ENCODE assay signal across 22 cellular contexts in genomic region chr12:116267948-116268347, GRCh38. TPM values are rescaled to one million over a fixed set of nuclear protein-coding genes. Genes with fewer than 3 reads are reported as not detected.
DNase-seq lines count a peak whose midpoint lies in the region; ATAC-seq, FAIRE-seq and TF ChIP-seq lines count a peak whose summit lies in the region.
"Had no signal": no experiment of that assay in that cellular context is flagged by ENCODE, and none has a peak within 500 bp of the region (broad histone marks: within the 10 kb centered on the region; RNA-seq: fewer than 3 reads in every experiment).

No MANE protein-coding gene starts in this region.

- no peak overlapping the region for H4K8ac ChIP-seq in IMR-90 (ENCODE audit: low read depth in 2 of 2, low read length in 2 of 2)
- no peak overlapping the region for H4K8ac ChIP-seq in trophoblast cell (ENCODE audit: low read depth, low read length)

- WGBS in IMR-90 (ENCODE audit: extremely low coverage in 2 of 2, insufficient read length in 1 of 2), 2 experiments = no CpG with 5 or more reads among the region's 1 CpG
- WGBS in trophoblast cell (ENCODE audit: extremely low coverage, insufficient coverage, insufficient read length) = no CpG with 5 or more reads among the region's 1 CpG
- WGBS in thyroid gland, 2 donors = 39 to 51% methylated on average over 1 of the region's 1 CpG

- no peaks in the 10 kb centered on the region for H3K27me3 ChIP-seq in DND-41 (ENCODE audit: insufficient read depth, low read length, poor library complexity)
- H3K27me3 ChIP-seq in IMR-90 (ENCODE audit: control insufficient read depth, insufficient read depth, low read length) = no peaks in the 10 kb centered on the region
- H3K27me3 ChIP-seq in foreskin keratinocyte = no peaks in the 10 kb centered on the region
- H3K27me3 ChIP-seq in trophoblast cell (ENCODE audit: insufficient read depth, low read length) = no peaks in the 10 kb centered on the region
- no peaks in the 10 kb centered on the region for H3K27me3 ChIP-seq in thyroid gland

- H3K4ac ChIP-seq in IMR-90 (ENCODE audit: low read depth, low read length) (no peak overlapping the region), trophoblast cell (ENCODE audit: low read depth, low read length) (peak overlapping the region; percentile 86)

- TF ChIP-seq POLR2A in IMR-90 (IDR thresholded peaks at IDR 0.05; ENCODE audit: low read depth, low read length) (no peak), thyroid gland (IDR thresholded peaks at IDR 0.05) (no peak)

- BruUV-seq in IMR-90 (replicated peaks; lab: Mats Ljungman, UMichigan) = no TSS peak

- CTCF ChIA-PET in IMR-90 (lab: Yijun Ruan, JAX) = no interaction called here

- H2AK5ac ChIP-seq in IMR-90 (ENCODE audit: low read depth, low read length) (peak overlapping the region; percentile 31; the same call in 1 of the 2 replicates), trophoblast cell (ENCODE audit: low read length) (no peak overlapping the region)

- H3K14ac ChIP-seq in IMR-90 (replicated peaks; ENCODE audit: low read depth, low read length) (no peak overlapping the region), trophoblast cell (ENCODE audit: low read length) (no peak overlapping the region)

- H4K5ac ChIP-seq in IMR-90 (ENCODE audit: low read depth, low read length) = no peak overlapping the region

- POLR2A ChIA-PET in IMR-90 (lab: Charles Lee; ENCODE audit: unreplicated experiment) = no interaction called here

- H3K9me1 ChIP-seq in IMR-90 (ENCODE audit: insufficient read depth, low read length) = peaks cover 18% of the 10 kb centered on the region

- H3K79me2 ChIP-seq in DND-41 (ENCODE audit: insufficient read depth, low read length) = peaks cover 100% of the 10 kb centered on the region
- H3K79me2 ChIP-seq in trophoblast cell (ENCODE audit: control insufficient read depth, insufficient read depth, low read length, poor library complexity) = peaks cover 18% of the 10 kb centered on the region

- in situ Hi-C loops in IMR-90 (cut with MboI; ENCODE audit: low sequenced_read_pairs) = no loop called here

- H3K4me2 ChIP-seq in DND-41 (ENCODE audit: insufficient read depth, low read length) (0 out of 2 replicates have a peak overlapping the region, but pooled peaks have one; percentile 3), IMR-90 (ENCODE audit: low read depth, low read length) (peak overlapping the region; percentile 36; the same call in 1 of the 2 replicates), trophoblast cell (ENCODE audit: low read length) (no peak overlapping the region)

- H4K91ac ChIP-seq in IMR-90 (ENCODE audit: insufficient read depth, low read depth, low read length) (no peak overlapping the region), trophoblast cell (ENCODE audit: low read depth, low read length) (no peak overlapping the region)

- H3K36me3 ChIP-seq in DND-41 (ENCODE audit: insufficient read depth, low read length) (no peaks in the 10 kb centered on the region), IMR-90 (ENCODE audit: control insufficient read depth, insufficient read depth, low read length) (no peaks in the 10 kb centered on the region), trophoblast cell (ENCODE audit: control insufficient read depth in 1 of 2, insufficient read depth in 2 of 2, low read length in 2 of 2) (no peaks in the 10 kb centered on the region), thyroid gland (no peaks in the 10 kb centered on the region)

- no peak overlapping the region for H2BK120ac ChIP-seq in IMR-90 (ENCODE audit: low read depth, low read length)
- no peak overlapping the region for H2BK120ac ChIP-seq in trophoblast cell (ENCODE audit: insufficient read depth, low read length, poor library complexity)

- no peak overlapping the region for H2BK5ac ChIP-seq in IMR-90 (ENCODE audit: low read depth, low read length, poor library complexity, severe bottlenecking)
- H2BK5ac ChIP-seq in trophoblast cell (ENCODE audit: low read depth, low read length, poor library complexity) = no peak overlapping the region

- no peak overlapping the region for H2BK12ac ChIP-seq in trophoblast cell (ENCODE audit: low read length)

- no peak for TF ChIP-seq CTCF in DND-41 (IDR thresholded peaks at IDR 0.05; ENCODE audit: borderline replicate concordance, extremely low read depth, low read length, poor library complexity, severe bottlenecking)
- no peak for TF ChIP-seq CTCF in IMR-90 (conservative IDR thresholded peaks at IDR 0.05; ENCODE audit: low read depth, low read length)
- TF ChIP-seq CTCF in foreskin keratinocyte (conservative IDR thresholded peaks at IDR 0.05) = no peak
- TF ChIP-seq CTCF in thyroid gland (IDR thresholded peaks at IDR 0.05) = no peak

- H3K27ac ChIP-seq in DND-41 (ENCODE audit: low read length) (no peak overlapping the region), IMR-90 (ENCODE audit: insufficient read depth, low read length) (no peak overlapping the region), foreskin keratinocyte (peak overlapping the region; percentile 81), trophoblast cell (ENCODE audit: low read depth, low read length) (no peak overlapping the region), thyroid gland (no peak overlapping the region)

- H2AFZ ChIP-seq in DND-41 (ENCODE audit: low read depth, low read length) (no peak overlapping the region), IMR-90 (replicated peaks; ENCODE audit: low read length, poor library complexity) (no peak overlapping the region), trophoblast cell (ENCODE audit: insufficient read depth, low read length, poor library complexity) (no peak overlapping the region)

- H3K4me3 ChIP-seq in DND-41 (ENCODE audit: low read depth in 1 of 2, low read length in 2 of 2) (no peak overlapping the region), IMR-90 (ENCODE audit: insufficient read depth, low read depth, low read length) (no peak overlapping the region), trophoblast cell (ENCODE audit: low read depth, low read length) (no peak overlapping the region), thyroid gland (replicated peaks in 1 of 3) (no peak overlapping the region)

- ATAC-seq in DND-41 (ENCODE audit: insufficient read depth, low read depth) (no peak), IMR-90 (ENCODE audit: low read depth) (no peak), foreskin keratinocyte (no peak), HG02938 (IDR thresholded peaks at IDR 0.05; ENCODE audit: unreplicated experiment) (no peak)
- ATAC-seq: PC-3 had no signal

- H3K4me1 ChIP-seq in DND-41 (ENCODE audit: insufficient read depth, low read length) (peaks cover 48% of the 10 kb centered on the region), IMR-90 (ENCODE audit: control insufficient read depth, insufficient read depth, low read length) (peaks cover 18% of the 10 kb centered on the region), foreskin keratinocyte (peaks cover 59% of the 10 kb centered on the region), trophoblast cell (ENCODE audit: control insufficient read depth in 1 of 2, insufficient read depth in 2 of 2, low read length in 2 of 2) (peaks cover 2 to 13% of the 10 kb centered on the region in 2 experiments), thyroid gland (peaks cover 53 to 65% of the 10 kb centered on the region in 2 donors)

- dilution Hi-C loops in IMR-90 (cut with HindIII; ENCODE audit: low sequenced_read_pairs, unreplicated experiment) = no loop called here

- no peak for FAIRE-seq in HTR-8/SVneo (lab: Jason Lieb, UNC)
- FAIRE-seq: GM12891, GM18507 had no signal

- no peak overlapping the region for H2BK15ac ChIP-seq in IMR-90 (ENCODE audit: low read depth, low read length)

- DNase-seq in DND-41 (no peak), IMR-90 (no peak), foreskin keratinocyte (no peak), trophoblast cell (no peak), thyroid gland (no peak), DMS153 treated with DMSO at 0.1 percent for 48 hours (lab: John Stamatoyannopoulos, UW; ENCODE audit: unreplicated experiment) (no peak), HTR-8/SVneo (ENCODE audit: insufficient read length, low spot score) (no peak)
- DNase-seq: Caco-2; CD4-positive, alpha-beta T cell; DMS153; EL; Kasumi-1; NCI-H1105 treated with DMSO at 0.1 percent for 48 hours; NCI-H187; NCI-H2107; NCI-H2227 treated with DMSO at 0.1 percent for 48 hours; NCI-H510A treated with DMSO at 0.1 percent for 48 hours; NCI-H774; PC-3 had no signal

- no peak overlapping the region for H2BK20ac ChIP-seq in IMR-90 (ENCODE audit: low read depth, low read length)

- H3K79me1 ChIP-seq in IMR-90 (ENCODE audit: low read depth in 1 of 2, low read length in 2 of 2) = peaks cover 0 to 53% of the 10 kb centered on the region in 2 experiments; a peak in 3 of 4 replicates
- H3K79me1 ChIP-seq in trophoblast cell (ENCODE audit: low read length) = no peaks in the 10 kb centered on the region

- H3K23ac ChIP-seq in IMR-90 (ENCODE audit: low read depth, low read length) = no peak overlapping the region
- peak overlapping the region; percentile 98 for H3K23ac ChIP-seq in trophoblast cell (ENCODE audit: low read length)

- no peak overlapping the region for H3K56ac ChIP-seq in IMR-90 (ENCODE audit: extremely low read depth, insufficient read depth, low read length)

- no peak overlapping the region for H2AK9ac ChIP-seq in IMR-90 (replicated peaks; ENCODE audit: low read depth, low read length, poor library complexity)

- no peak for TF ChIP-seq RAD21 in IMR-90 (IDR thresholded peaks at IDR 0.05; ENCODE audit: low read length)

- intact Hi-C loops in IMR-90 (cut with micrococcal nuclease) = no loop called here
- intact Hi-C loops in thyroid gland (cut with DNase I) = no loop called here

- H3K18ac ChIP-seq in IMR-90 (ENCODE audit: low read depth, low read length) (no peak overlapping the region), trophoblast cell (ENCODE audit: low read length) (no peak overlapping the region)

- H4K20me1 ChIP-seq in DND-41 (ENCODE audit: insufficient read depth, low read length) (peaks cover 88% of the 10 kb centered on the region), IMR-90 (ENCODE audit: insufficient read depth, low read length) (peaks cover 92% of the 10 kb centered on the region)

- H3K9me3 ChIP-seq in DND-41 (ENCODE audit: insufficient read depth, low read length, severe bottlenecking) = no peaks in the 10 kb centered on the region
- no peaks in the 10 kb centered on the region for H3K9me3 ChIP-seq in IMR-90 (ENCODE audit: control insufficient read depth, insufficient read depth, low read length)
- no peaks in the 10 kb centered on the region for H3K9me3 ChIP-seq in trophoblast cell (ENCODE audit: insufficient read depth, low read depth, low read length)
- H3K9me3 ChIP-seq in thyroid gland = no peaks in the 10 kb centered on the region
- H3K9me3 ChIP-seq: Caco-2 had no signal

- H4K12ac ChIP-seq in trophoblast cell (ENCODE audit: low read depth, low read length) = no peak overlapping the region

- no peak overlapping the region for H3K9ac ChIP-seq in DND-41 (ENCODE audit: low read depth, low read length)
- no peak overlapping the region for H3K9ac ChIP-seq in IMR-90 (ENCODE audit: low read depth, low read length)
- H3K9ac ChIP-seq in trophoblast cell (ENCODE audit: low read length) = no peak overlapping the region

RNA-seq across cellular contexts. Expression of gene MED13L, which starts 9.5 kb away (rescaled TPM):
- total RNA-seq in IMR-90 (2012; rRNA removed) = 49.1 and 93.3 TPM in 2 replicates
- polyA plus RNA-seq in IMR-90 (2012; rRNA removed) = 17.9 and 18.1 TPM in 2 replicates
- 7.7 and 9.4 TPM in 2 replicates for polyA plus RNA-seq in IMR-90 (2012; cell fraction: cytosol; rRNA removed)
- polyA plus RNA-seq in IMR-90 (2012; cell fraction: nucleus; rRNA removed; ENCODE audit: low replicate concordance) = 15.3 and 42.2 TPM in 2 replicates
- 42.4 and 50.1 TPM in 2 replicates for total RNA-seq in foreskin keratinocyte
- 4.6 and 5.3 TPM in 2 replicates for polyA plus RNA-seq in foreskin keratinocyte
- polyA plus RNA-seq in trophoblast cell (2013) = 34.4 and 38.4 TPM in 2 replicates
- 100 to 1,000 TPM; 168 to 349 (median 246) TPM for total RNA-seq in thyroid gland
